Comparison of ENCODE assay signal across 8 cellular contexts in genomic region chr17:52106638-52107261, GRCh38. TPM values are rescaled to one million over a fixed set of nuclear protein-coding genes. Genes with fewer than 3 reads are reported as not detected.
DNase-seq lines count a peak whose midpoint lies in the region; ATAC-seq and TF ChIP-seq lines count a peak whose summit lies in the region.

No MANE protein-coding gene starts in this region.

- ATAC-seq in left cardiac atrium (no peak), left ventricle myocardium superior (no peak), RWPE2 (ENCODE audit: low read depth) (no peak), lower lobe of right lung (no peak)

- in situ Hi-C loops in mammary epithelial cell (cut with MboI; ENCODE audit: low sequenced_read_pairs in 2 of 2), result loop anchor here (10.0 kb wide), 3 partner anchors 242 to 342 kb away; no protein-coding TSS in a partner anchor

- no peaks in the 10 kb centered on the region for H3K27me3 ChIP-seq in RWPE2 (ENCODE audit: insufficient read depth, poor library complexity, severe bottlenecking)
- no peaks in the 10 kb centered on the region for H3K27me3 ChIP-seq in mammary epithelial cell (ENCODE audit: insufficient read depth, low read length)
- H3K27me3 ChIP-seq in lower lobe of right lung (ENCODE audit: low read depth), result no peaks in the 10 kb centered on the region

- H4K20me1 ChIP-seq in mammary epithelial cell (ENCODE audit: insufficient read depth, low read length), result no peaks in the 10 kb centered on the region

- CTCF ChIA-PET in mammary epithelial cell (lab: Charles Lee; ENCODE audit: low non-redundant PET), result interaction anchor here (0.6 to 1.3 kb wide), 4 partner anchors 16 to 342 kb away, joined by 3 to 4 read pairs (median 4); no protein-coding TSS in a partner anchor

- no peaks in the 10 kb centered on the region for H3K36me3 ChIP-seq in RWPE2 (ENCODE audit: low read depth)
- no peaks in the 10 kb centered on the region for H3K36me3 ChIP-seq in mammary epithelial cell (ENCODE audit: insufficient read depth, low read length)
- no peaks in the 10 kb centered on the region for H3K36me3 ChIP-seq in lower lobe of right lung

- peak; percentile 31 for DNase-seq in left cardiac atrium
- DNase-seq in left ventricle myocardium superior, result no peak
- DNase-seq in HT1080 (ENCODE audit: low read depth), result peak; percentile 39
- no peak for DNase-seq in RWPE2 (ENCODE audit: low spot score)
- DNase-seq in mammary epithelial cell, result peak; percentile 25
- DNase-seq in lower lobe of right lung, result no peak
- peak; percentile 93 for DNase-seq in superior temporal gyrus (ENCODE audit: extremely low spot score)
- no peak for DNase-seq in OCI-M2 (lab: John Stamatoyannopoulos, UW; ENCODE audit: unreplicated experiment)

- intact Hi-C loops in left cardiac atrium (cut with DNase I), result loop anchor here (5.0 to 10.0 kb wide), 3 partner anchors 344 to 734 kb away; no protein-coding TSS in a partner anchor
- intact Hi-C loops in left ventricle myocardium superior (cut with micrococcal nuclease), result no loop called here
- intact Hi-C loops in mammary epithelial cell (cut with micrococcal nuclease), result loop anchor here (1.0 to 5.0 kb wide), 6 partner anchors 52 to 735 kb away; partner anchors contain the start of gene CA10
- intact Hi-C loops in lower lobe of right lung (cut with DNase I), result loop anchor here (10.0 kb wide), 1 partner anchor 342 kb away; no protein-coding TSS in a partner anchor

- BruUV-seq in mammary epithelial cell (replicated peaks; lab: Mats Ljungman, UMichigan), result no TSS peak

- H3K4me2 ChIP-seq in mammary epithelial cell (ENCODE audit: insufficient read depth, low read depth, low read length), result no peak overlapping the region

- H3K4me1 ChIP-seq in RWPE2 (ENCODE audit: insufficient read depth, poor library complexity, severe bottlenecking), result no peaks in the 10 kb centered on the region
- peaks cover 9% of the 10 kb centered on the region for H3K4me1 ChIP-seq in mammary epithelial cell (ENCODE audit: insufficient read depth, low read length)
- H3K4me1 ChIP-seq in lower lobe of right lung, result no peaks in the 10 kb centered on the region

- WGBS in mammary epithelial cell (ENCODE audit: low coverage, missing lambda C conversion rate), result 41% methylated on average over 7 of the region's 7 CpGs

- H3K79me2 ChIP-seq in mammary epithelial cell (ENCODE audit: insufficient read depth, low read length), result no peaks in the 10 kb centered on the region

- H3K9me3 ChIP-seq in RWPE2 (ENCODE audit: severe bottlenecking) (no peaks in the 10 kb centered on the region), mammary epithelial cell (replicated peaks; ENCODE audit: insufficient read depth, low read length) (no peaks in the 10 kb centered on the region), lower lobe of right lung (no peaks in the 10 kb centered on the region)

- H2AFZ ChIP-seq in mammary epithelial cell (ENCODE audit: low read depth, low read length), result no peak overlapping the region

- dilution Hi-C loops in mammary epithelial cell (cut with HindIII; ENCODE audit: low sequenced_read_pairs), result no loop called here

- TF ChIP-seq CTCF in RWPE2 (IDR thresholded peaks at IDR 0.05; ENCODE audit: poor library complexity, severe bottlenecking), result peak; percentile 94
- TF ChIP-seq CTCF in mammary epithelial cell (conservative IDR thresholded peaks at IDR 0.05 in 1 of 2, IDR thresholded peaks at IDR 0.05 in 1 of 2; ENCODE audit: extremely low read depth in 1 of 2, insufficient read depth in 1 of 2, low read depth in 1 of 2, low read length in 2 of 2), result peak; percentile 78
- TF ChIP-seq CTCF in lower lobe of right lung (IDR thresholded peaks at IDR 0.05), result peak; percentile 71

- H3K9ac ChIP-seq in mammary epithelial cell (ENCODE audit: insufficient read depth, low read length), result no peak overlapping the region

- H3K4me3 ChIP-seq in RWPE2 (ENCODE audit: severe bottlenecking) (no peak overlapping the region), mammary epithelial cell (replicated peaks in 1 of 3; ENCODE audit: insufficient read depth in 1 of 3, low read depth in 2 of 3, low read length in 3 of 3) (no peak overlapping the region), lower lobe of right lung (no peak overlapping the region)

- H3K27ac ChIP-seq in RWPE2 (ENCODE audit: poor library complexity, severe bottlenecking) (no peak overlapping the region), mammary epithelial cell (ENCODE audit: insufficient read depth, low read depth, low read length) (no peak overlapping the region), lower lobe of right lung (no peak overlapping the region)

RNA-seq across cellular contexts. Expression of gene CA10, which starts 51.8 kb away (rescaled TPM):
- total RNA-seq in left cardiac atrium (not detected), left ventricle myocardium superior (not detected), mammary epithelial cell (under 1 TPM in 1 of 2 donors, not detected in 1; 0.85 TPM), lower lobe of right lung (not detected)
- not detected in 2 replicates for total RNA-seq in HT1080 (2014; rRNA removed; shearing (Covaris generic))
- polyA plus RNA-seq in HT1080 (2015; cell fraction: cytosol; rRNA removed), result not detected in 2 replicates
- polyA plus RNA-seq in HT1080 (2015; cell fraction: nucleus; rRNA removed), result not detected in 2 replicates
- 0.31 TPM for polyA plus RNA-seq in mammary epithelial cell
- polyA minus RNA-seq in mammary epithelial cell, result not detected

Comparison
In these comparisons a context has a peak if more than half of its experiments do, and no peak if none do; other contexts are left out.
1. DNase-seq: peak in left cardiac atrium (single experiment), HT1080 (single experiment), mammary epithelial cell (single experiment) and superior temporal gyrus (single experiment); none in left ventricle myocardium superior (single experiment), RWPE2 (single experiment), lower lobe of right lung (single experiment) and OCI-M2 (single experiment).
2. Peak in every context shown above with its lines, with median percentiles within 50 percentile points of each other: CTCF ChIP-seq.